Comparison of ENCODE assay signal across 1 cellular context in the genomic region with DNA sequence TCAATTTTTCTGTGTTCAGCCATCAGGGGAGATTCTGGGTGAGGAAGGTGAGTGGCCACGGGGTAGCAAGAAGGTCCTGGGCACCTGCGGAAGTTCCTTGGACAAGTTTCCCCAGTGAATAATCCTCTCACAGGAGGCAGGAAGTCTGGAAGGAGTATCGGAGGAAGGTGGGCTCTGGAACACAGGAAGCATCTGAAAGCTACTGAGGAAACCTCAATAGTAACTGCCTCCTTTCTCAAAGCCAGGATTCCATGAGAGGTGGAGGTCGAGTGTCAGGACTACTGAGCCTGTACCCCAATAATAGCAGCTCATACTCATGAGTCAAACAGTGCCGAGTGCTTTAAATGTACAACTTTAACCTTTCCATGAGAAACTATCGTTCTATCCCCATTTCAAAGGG.
TF ChIP-seq lines count a peak whose summit lies in the region.

No MANE protein-coding gene starts in this region.

TF ChIP-seq in GM12878, 131 proteins besides CTCF, POLR2A, EP300 and RAD21 (continued from another document):
- TF ChIP-seq, protein P1, sequence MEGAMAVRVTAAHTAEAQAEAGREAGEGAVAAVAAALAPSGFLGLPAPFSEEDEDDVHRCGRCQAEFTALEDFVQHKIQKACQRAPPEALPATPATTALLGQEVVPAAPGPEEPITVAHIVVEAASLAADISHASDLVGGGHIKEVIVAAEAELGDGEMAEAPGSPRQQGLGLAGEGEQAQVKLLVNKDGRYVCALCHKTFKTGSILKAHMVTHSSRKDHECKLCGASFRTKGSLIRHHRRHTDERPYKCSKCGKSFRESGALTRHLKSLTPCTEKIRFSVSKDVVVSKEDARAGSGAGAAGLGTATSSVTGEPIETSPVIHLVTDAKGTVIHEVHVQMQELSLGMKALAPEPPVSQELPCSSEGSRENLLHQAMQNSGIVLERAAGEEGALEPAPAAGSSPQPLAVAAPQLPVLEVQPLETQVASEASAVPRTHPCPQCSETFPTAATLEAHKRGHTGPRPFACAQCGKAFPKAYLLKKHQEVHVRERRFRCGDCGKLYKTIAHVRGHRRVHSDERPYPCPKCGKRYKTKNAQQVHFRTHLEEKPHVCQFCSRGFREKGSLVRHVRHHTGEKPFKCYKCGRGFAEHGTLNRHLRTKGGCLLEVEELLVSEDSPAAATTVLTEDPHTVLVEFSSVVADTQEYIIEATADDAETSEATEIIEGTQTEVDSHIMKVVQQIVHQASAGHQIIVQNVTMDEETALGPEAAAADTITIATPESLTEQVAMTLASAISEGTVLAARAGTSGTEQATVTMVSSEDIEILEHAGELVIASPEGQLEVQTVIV (IDR thresholded peaks at IDR 0.05; ENCODE audit: borderline replicate concordance, partially characterized antibody), result no peak
- TF ChIP-seq GATAD2B (conservative IDR thresholded peaks at IDR 0.05; ENCODE audit: low read depth) (no peak), CBFB (IDR thresholded peaks at IDR 0.05; ENCODE audit: low read depth) (no peak), ASH2L (IDR thresholded peaks at IDR 0.05; ENCODE audit: borderline replicate concordance, low read depth) (no peak), ZNF384 (IDR thresholded peaks at IDR 0.05; ENCODE audit: borderline replicate concordance, low read depth, low read length) (no peak), RCOR1 (conservative IDR thresholded peaks at IDR 0.05; ENCODE audit: low read depth, low read length) (no peak), CEBPB (IDR thresholded peaks at IDR 0.05; ENCODE audit: borderline replicate concordance in 1 of 2, low read depth in 2 of 2, low read length in 2 of 2) (no peak), ZNF217 (IDR thresholded peaks at IDR 0.05) (no peak), TBL1XR1 (IDR thresholded peaks at IDR 0.05; ENCODE audit: low read depth, low read length) (no peak), KDM1A (IDR thresholded peaks at IDR 0.05; ENCODE audit: borderline replicate concordance) (no peak), BCL11A (IDR thresholded peaks at IDR 0.05; ENCODE audit: low read depth, low read length) (no peak), RUNX3 (IDR thresholded peaks at IDR 0.05; ENCODE audit: low read length) (no peak)
- TF ChIP-seq, protein P2, sequence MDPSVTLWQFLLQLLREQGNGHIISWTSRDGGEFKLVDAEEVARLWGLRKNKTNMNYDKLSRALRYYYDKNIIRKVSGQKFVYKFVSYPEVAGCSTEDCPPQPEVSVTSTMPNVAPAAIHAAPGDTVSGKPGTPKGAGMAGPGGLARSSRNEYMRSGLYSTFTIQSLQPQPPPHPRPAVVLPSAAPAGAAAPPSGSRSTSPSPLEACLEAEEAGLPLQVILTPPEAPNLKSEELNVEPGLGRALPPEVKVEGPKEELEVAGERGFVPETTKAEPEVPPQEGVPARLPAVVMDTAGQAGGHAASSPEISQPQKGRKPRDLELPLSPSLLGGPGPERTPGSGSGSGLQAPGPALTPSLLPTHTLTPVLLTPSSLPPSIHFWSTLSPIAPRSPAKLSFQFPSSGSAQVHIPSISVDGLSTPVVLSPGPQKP (IDR thresholded peaks at IDR 0.05; ENCODE audit: low read depth, low read length), result no peak
- TF ChIP-seq, protein P3, sequence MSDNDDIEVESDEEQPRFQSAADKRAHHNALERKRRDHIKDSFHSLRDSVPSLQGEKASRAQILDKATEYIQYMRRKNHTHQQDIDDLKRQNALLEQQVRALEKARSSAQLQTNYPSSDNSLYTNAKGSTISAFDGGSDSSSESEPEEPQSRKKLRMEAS (IDR thresholded peaks at IDR 0.05; ENCODE audit: low read depth, low read length), result no peak
- TF ChIP-seq, protein P4, sequence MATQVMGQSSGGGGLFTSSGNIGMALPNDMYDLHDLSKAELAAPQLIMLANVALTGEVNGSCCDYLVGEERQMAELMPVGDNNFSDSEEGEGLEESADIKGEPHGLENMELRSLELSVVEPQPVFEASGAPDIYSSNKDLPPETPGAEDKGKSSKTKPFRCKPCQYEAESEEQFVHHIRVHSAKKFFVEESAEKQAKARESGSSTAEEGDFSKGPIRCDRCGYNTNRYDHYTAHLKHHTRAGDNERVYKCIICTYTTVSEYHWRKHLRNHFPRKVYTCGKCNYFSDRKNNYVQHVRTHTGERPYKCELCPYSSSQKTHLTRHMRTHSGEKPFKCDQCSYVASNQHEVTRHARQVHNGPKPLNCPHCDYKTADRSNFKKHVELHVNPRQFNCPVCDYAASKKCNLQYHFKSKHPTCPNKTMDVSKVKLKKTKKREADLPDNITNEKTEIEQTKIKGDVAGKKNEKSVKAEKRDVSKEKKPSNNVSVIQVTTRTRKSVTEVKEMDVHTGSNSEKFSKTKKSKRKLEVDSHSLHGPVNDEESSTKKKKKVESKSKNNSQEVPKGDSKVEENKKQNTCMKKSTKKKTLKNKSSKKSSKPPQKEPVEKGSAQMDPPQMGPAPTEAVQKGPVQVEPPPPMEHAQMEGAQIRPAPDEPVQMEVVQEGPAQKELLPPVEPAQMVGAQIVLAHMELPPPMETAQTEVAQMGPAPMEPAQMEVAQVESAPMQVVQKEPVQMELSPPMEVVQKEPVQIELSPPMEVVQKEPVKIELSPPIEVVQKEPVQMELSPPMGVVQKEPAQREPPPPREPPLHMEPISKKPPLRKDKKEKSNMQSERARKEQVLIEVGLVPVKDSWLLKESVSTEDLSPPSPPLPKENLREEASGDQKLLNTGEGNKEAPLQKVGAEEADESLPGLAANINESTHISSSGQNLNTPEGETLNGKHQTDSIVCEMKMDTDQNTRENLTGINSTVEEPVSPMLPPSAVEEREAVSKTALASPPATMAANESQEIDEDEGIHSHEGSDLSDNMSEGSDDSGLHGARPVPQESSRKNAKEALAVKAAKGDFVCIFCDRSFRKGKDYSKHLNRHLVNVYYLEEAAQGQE (IDR thresholded peaks at IDR 0.05; ENCODE audit: low read depth, low read length), result no peak
TF ChIP-seq in GM12878: peak in this region for 0.
